1 cellular context compared by ENCODE assay signal in the genomic region with DNA sequence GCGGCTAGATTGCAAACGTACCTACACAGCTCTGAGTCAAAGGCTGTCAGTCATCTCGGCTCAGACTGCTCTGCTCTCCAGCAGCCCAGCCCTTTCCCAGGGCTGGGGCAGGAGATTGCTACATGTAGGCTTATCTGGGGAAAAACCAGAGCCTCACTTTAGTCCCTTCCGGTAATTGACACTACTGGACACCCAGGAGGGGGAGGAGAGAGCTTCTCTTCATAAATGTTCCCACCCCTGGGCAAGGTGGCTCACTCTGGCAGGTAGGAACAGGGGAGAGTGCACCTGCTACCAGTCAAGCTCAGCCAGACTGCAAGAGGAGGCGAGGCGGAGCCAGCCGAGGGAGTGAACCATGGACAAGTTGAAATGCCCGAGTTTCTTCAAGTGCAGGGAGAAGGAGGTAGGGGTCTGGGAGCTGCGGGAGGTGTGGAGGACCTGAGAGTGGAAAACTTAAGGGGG.
TF ChIP-seq lines count a peak whose summit lies in the region.

SLC6A14 (plus strand) TSS at position 249 of the 459 bp plus-strand sequence; CDS start at position 353, 104 bp downstream.

TF ChIP-seq in HepG2, 621 proteins besides CTCF, POLR2A, EP300 and RAD21:
- TF ChIP-seq RBFOX2 (IDR thresholded peaks at IDR 0.05; ENCODE audit: low read depth, low read length): peak; percentile 58
- no peak for TF ChIP-seq ZSCAN31 (CRISPR knock-in tag; IDR thresholded peaks at IDR 0.05; ENCODE audit: low read depth)
- TF ChIP-seq PATZ1 (CRISPR knock-in tag; IDR thresholded peaks at IDR 0.05): peak; percentile 34; the same call in 1 of the 2 replicates
- peak; percentile 54; the same call in 1 of the 2 replicates for TF ChIP-seq TAF1 (CRISPR knock-in tag; IDR thresholded peaks at IDR 0.05)
- TF ChIP-seq, protein P1, sequence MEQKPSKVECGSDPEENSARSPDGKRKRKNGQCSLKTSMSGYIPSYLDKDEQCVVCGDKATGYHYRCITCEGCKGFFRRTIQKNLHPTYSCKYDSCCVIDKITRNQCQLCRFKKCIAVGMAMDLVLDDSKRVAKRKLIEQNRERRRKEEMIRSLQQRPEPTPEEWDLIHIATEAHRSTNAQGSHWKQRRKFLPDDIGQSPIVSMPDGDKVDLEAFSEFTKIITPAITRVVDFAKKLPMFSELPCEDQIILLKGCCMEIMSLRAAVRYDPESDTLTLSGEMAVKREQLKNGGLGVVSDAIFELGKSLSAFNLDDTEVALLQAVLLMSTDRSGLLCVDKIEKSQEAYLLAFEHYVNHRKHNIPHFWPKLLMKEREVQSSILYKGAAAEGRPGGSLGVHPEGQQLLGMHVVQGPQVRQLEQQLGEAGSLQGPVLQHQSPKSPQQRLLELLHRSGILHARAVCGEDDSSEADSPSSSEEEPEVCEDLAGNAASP (CRISPR knock-in tag; IDR thresholded peaks at IDR 0.05; ENCODE audit: borderline replicate concordance): 0 out of 2 replicates have a peak, but pooled peaks have one; percentile 20
- no peak for TF ChIP-seq ZNF260 (CRISPR knock-in tag; IDR thresholded peaks at IDR 0.05; ENCODE audit: borderline replicate concordance, low read depth)
- no peak for TF ChIP-seq ZNF724P (CRISPR knock-in tag; IDR thresholded peaks at IDR 0.05; ENCODE audit: borderline replicate concordance)
- peak; percentile 21; the same call in 1 of the 2 replicates for TF ChIP-seq NCOA2 (CRISPR knock-in tag; IDR thresholded peaks at IDR 0.05)
- TF ChIP-seq, protein P2, sequence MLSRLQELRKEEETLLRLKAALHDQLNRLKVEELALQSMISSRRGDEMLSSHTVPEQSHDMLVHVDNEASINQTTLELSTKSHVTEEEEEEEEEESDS (CRISPR knock-in tag; IDR thresholded peaks at IDR 0.05; ENCODE audit: borderline replicate concordance): no peak
- 0 out of 2 replicates have a peak, but pooled peaks have one; percentile 1 for TF ChIP-seq CEBPB (IDR thresholded peaks at IDR 0.05; ENCODE audit: borderline replicate concordance, low read depth, low read length)
- no peak for TF ChIP-seq RFX3 (CRISPR knock-in tag; IDR thresholded peaks at IDR 0.05)
- TF ChIP-seq, protein P3, sequence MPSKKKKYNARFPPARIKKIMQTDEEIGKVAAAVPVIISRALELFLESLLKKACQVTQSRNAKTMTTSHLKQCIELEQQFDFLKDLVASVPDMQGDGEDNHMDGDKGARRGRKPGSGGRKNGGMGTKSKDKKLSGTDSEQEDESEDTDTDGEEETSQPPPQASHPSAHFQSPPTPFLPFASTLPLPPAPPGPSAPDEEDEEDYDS (CRISPR knock-in tag; IDR thresholded peaks at IDR 0.05): peak; percentile 61
- TF ChIP-seq XRCC5 (optimal IDR thresholded peaks at IDR 0.05; ENCODE audit: low read length): peak; percentile 17
- peak; percentile 90 for TF ChIP-seq POLR2G (IDR thresholded peaks at IDR 0.05; ENCODE audit: low read depth, low read length)
- no peak for TF ChIP-seq NCOR1 (IDR thresholded peaks at IDR 0.05; ENCODE audit: borderline replicate concordance, low read length)
- TF ChIP-seq ARID2 (CRISPR knock-in tag; IDR thresholded peaks at IDR 0.05; ENCODE audit: borderline replicate concordance): no peak
- TF ChIP-seq, protein P4, sequence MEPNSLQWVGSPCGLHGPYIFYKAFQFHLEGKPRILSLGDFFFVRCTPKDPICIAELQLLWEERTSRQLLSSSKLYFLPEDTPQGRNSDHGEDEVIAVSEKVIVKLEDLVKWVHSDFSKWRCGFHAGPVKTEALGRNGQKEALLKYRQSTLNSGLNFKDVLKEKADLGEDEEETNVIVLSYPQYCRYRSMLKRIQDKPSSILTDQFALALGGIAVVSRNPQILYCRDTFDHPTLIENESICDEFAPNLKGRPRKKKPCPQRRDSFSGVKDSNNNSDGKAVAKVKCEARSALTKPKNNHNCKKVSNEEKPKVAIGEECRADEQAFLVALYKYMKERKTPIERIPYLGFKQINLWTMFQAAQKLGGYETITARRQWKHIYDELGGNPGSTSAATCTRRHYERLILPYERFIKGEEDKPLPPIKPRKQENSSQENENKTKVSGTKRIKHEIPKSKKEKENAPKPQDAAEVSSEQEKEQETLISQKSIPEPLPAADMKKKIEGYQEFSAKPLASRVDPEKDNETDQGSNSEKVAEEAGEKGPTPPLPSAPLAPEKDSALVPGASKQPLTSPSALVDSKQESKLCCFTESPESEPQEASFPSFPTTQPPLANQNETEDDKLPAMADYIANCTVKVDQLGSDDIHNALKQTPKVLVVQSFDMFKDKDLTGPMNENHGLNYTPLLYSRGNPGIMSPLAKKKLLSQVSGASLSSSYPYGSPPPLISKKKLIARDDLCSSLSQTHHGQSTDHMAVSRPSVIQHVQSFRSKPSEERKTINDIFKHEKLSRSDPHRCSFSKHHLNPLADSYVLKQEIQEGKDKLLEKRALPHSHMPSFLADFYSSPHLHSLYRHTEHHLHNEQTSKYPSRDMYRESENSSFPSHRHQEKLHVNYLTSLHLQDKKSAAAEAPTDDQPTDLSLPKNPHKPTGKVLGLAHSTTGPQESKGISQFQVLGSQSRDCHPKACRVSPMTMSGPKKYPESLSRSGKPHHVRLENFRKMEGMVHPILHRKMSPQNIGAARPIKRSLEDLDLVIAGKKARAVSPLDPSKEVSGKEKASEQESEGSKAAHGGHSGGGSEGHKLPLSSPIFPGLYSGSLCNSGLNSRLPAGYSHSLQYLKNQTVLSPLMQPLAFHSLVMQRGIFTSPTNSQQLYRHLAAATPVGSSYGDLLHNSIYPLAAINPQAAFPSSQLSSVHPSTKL (CRISPR knock-in tag; IDR thresholded peaks at IDR 0.05): peak; percentile 33; the same call in 1 of the 2 replicates
- TF ChIP-seq SAP130 (CRISPR knock-in tag; IDR thresholded peaks at IDR 0.05; ENCODE audit: low read depth): 0 out of 2 replicates have a peak, but pooled peaks have one; percentile 14
- TF ChIP-seq HOXD1 (CRISPR knock-in tag; IDR thresholded peaks at IDR 0.05): no peak
- TF ChIP-seq, protein P5, sequence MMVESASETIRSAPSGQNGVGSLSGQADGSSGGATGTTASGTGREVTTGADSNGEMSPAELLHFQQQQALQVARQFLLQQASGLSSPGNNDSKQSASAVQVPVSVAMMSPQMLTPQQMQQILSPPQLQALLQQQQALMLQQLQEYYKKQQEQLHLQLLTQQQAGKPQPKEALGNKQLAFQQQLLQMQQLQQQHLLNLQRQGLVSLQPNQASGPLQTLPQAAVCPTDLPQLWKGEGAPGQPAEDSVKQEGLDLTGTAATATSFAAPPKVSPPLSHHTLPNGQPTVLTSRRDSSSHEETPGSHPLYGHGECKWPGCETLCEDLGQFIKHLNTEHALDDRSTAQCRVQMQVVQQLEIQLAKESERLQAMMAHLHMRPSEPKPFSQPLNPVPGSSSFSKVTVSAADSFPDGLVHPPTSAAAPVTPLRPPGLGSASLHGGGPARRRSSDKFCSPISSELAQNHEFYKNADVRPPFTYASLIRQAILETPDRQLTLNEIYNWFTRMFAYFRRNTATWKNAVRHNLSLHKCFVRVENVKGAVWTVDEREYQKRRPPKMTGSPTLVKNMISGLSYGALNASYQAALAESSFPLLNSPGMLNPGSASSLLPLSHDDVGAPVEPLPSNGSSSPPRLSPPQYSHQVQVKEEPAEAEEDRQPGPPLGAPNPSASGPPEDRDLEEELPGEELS (CRISPR knock-in tag; IDR thresholded peaks at IDR 0.05): no peak
- peak; percentile 15; the same call in 1 of the 2 replicates for TF ChIP-seq CEBPG (CRISPR knock-in tag; IDR thresholded peaks at IDR 0.05)
- TF ChIP-seq ZNF740 (CRISPR knock-in tag; IDR thresholded peaks at IDR 0.05): no peak
- TF ChIP-seq POLR2AphosphoS5 (IDR thresholded peaks at IDR 0.05; ENCODE audit: low read depth, low read length): peak; percentile 54; the same call in 1 of the 2 replicates
- 0 out of 2 replicates have a peak, but pooled peaks have one; percentile 49 for TF ChIP-seq PBX2 (CRISPR knock-in tag; IDR thresholded peaks at IDR 0.05)
- TF ChIP-seq SP2 (CRISPR knock-in tag; IDR thresholded peaks at IDR 0.05): no peak
- TF ChIP-seq KAT7 (CRISPR knock-in tag; IDR thresholded peaks at IDR 0.05; ENCODE audit: borderline replicate concordance): no peak
- TF ChIP-seq ATF1 (CRISPR knock-in tag; IDR thresholded peaks at IDR 0.05): no peak
- peak; percentile 64 for TF ChIP-seq HNRNPH1 (optimal IDR thresholded peaks at IDR 0.05; ENCODE audit: low read depth, low read length)
- TF ChIP-seq SOX5 (CRISPR knock-in tag; IDR thresholded peaks at IDR 0.05; ENCODE audit: borderline replicate concordance): no peak
- TF ChIP-seq SOX13 (IDR thresholded peaks at IDR 0.05): no peak
- TF ChIP-seq SOX13 (CRISPR knock-in tag; conservative IDR thresholded peaks at IDR 0.05 in 1 of 2, IDR thresholded peaks at IDR 0.05 in 1 of 2): peak in 1 of 2 experiments; percentile 32; a peak in 1 of 4 replicates
- TF ChIP-seq ZNF747 (CRISPR knock-in tag; IDR thresholded peaks at IDR 0.05; ENCODE audit: borderline replicate concordance): no peak
- no peak for TF ChIP-seq KLF13 (CRISPR knock-in tag; IDR thresholded peaks at IDR 0.05)
- no peak for TF ChIP-seq CENPBD1 (CRISPR knock-in tag; IDR thresholded peaks at IDR 0.05; ENCODE audit: borderline replicate concordance, low read depth)
- peak; percentile 72 for TF ChIP-seq ZEB1 (IDR thresholded peaks at IDR 0.05; ENCODE audit: insufficient replicate concordance, low read depth)
- TF ChIP-seq ZNF768 (CRISPR knock-in tag; IDR thresholded peaks at IDR 0.05): no peak
- TF ChIP-seq, protein P6, sequence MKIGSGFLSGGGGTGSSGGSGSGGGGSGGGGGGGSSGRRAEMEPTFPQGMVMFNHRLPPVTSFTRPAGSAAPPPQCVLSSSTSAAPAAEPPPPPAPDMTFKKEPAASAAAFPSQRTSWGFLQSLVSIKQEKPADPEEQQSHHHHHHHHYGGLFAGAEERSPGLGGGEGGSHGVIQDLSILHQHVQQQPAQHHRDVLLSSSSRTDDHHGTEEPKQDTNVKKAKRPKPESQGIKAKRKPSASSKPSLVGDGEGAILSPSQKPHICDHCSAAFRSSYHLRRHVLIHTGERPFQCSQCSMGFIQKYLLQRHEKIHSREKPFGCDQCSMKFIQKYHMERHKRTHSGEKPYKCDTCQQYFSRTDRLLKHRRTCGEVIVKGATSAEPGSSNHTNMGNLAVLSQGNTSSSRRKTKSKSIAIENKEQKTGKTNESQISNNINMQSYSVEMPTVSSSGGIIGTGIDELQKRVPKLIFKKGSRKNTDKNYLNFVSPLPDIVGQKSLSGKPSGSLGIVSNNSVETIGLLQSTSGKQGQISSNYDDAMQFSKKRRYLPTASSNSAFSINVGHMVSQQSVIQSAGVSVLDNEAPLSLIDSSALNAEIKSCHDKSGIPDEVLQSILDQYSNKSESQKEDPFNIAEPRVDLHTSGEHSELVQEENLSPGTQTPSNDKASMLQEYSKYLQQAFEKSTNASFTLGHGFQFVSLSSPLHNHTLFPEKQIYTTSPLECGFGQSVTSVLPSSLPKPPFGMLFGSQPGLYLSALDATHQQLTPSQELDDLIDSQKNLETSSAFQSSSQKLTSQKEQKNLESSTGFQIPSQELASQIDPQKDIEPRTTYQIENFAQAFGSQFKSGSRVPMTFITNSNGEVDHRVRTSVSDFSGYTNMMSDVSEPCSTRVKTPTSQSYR (CRISPR knock-in tag; IDR thresholded peaks at IDR 0.05; ENCODE audit: borderline replicate concordance): peak; percentile 45; the same call in 1 of the 2 replicates
